In genomic region chr20:57277398-57278105, GRCh38 we compare ENCODE assay signal across 20 cellular contexts. TPM values are rescaled to one million over a fixed set of nuclear protein-coding genes. Genes with fewer than 3 reads are reported as not detected.
DNase-seq lines count a peak whose midpoint lies in the region; ATAC-seq, FAIRE-seq and TF ChIP-seq lines count a peak whose summit lies in the region.
"Had no signal": no experiment of that assay in that cellular context is flagged by ENCODE, and none has a peak within 500 bp of the region (broad histone marks: within the 10 kb centered on the region; RNA-seq: fewer than 3 reads in every experiment).

No MANE protein-coding gene starts in this region.

- H3K4me3 ChIP-seq in kidney (ENCODE audit: low read length in 2 of 2), result no peak overlapping the region
- H3K4me3 ChIP-seq in HAP-1, result no peak overlapping the region
- no peak overlapping the region for H3K4me3 ChIP-seq in psoas muscle
- H3K4me3 ChIP-seq: BLaER1 treated with 17β-estradiol and CSF1 and Interleukin-3, amounts not matched to agents 10 nM and 100 nM had no signal

- H3K9me3 ChIP-seq in kidney (ENCODE audit: control insufficient read depth in 1 of 2, low read length in 2 of 2) (no peaks in the 10 kb centered on the region), HAP-1 (no peaks in the 10 kb centered on the region), psoas muscle (no peaks in the 10 kb centered on the region)
- H3K9me3 ChIP-seq: BLaER1 treated with 17β-estradiol and CSF1 and Interleukin-3, amounts not matched to agents 10 nM and 100 nM had no signal

- no peak overlapping the region for H3K27ac Mint-ChIP-seq in WTC11
- H3K27ac Mint-ChIP-seq: CD4-positive, CD25-positive, alpha-beta regulatory T cell; HFFc6 had no signal

- DNase-seq in ELF-1 (ENCODE audit: low read depth, low spot score), result peak; percentile 58
- DNase-seq in WTC11 (ENCODE audit: low spot score), result no peak
- peak; percentile 20 for DNase-seq in kidney
- no peak for DNase-seq in HAP-1 (ENCODE audit: low spot score in 2 of 2)
- no peak for DNase-seq in psoas muscle
- no peak for DNase-seq in DMS79 (lab: John Stamatoyannopoulos, UW)
- no peak for DNase-seq in effector CD4-positive, alpha-beta T cell
- DNase-seq: ACHN; Calu3; CD4-positive, CD25-positive, alpha-beta regulatory T cell; DMS 273 treated with DMSO at 0.1 percent for 48 hours; DMS79 treated with DMSO at 0.1 percent for 48 hours; GF-D8; HFFc6; Kasumi-1 had no signal

- H3K9me3 Mint-ChIP-seq in WTC11, result no peaks in the 10 kb centered on the region
- H3K9me3 Mint-ChIP-seq: CD4-positive, CD25-positive, alpha-beta regulatory T cell; HFFc6 had no signal

- FAIRE-seq in kidney (lab: Jason Lieb, UNC), result no peak
- FAIRE-seq: GM19239, H54 had no signal

- WGBS in psoas muscle, 3 donors, result 69 to 74% (median 69%) methylated on average over 8 of the region's 8 CpGs

- H3K4me3 Mint-ChIP-seq in WTC11, result no peak overlapping the region
- H3K4me3 Mint-ChIP-seq: CD4-positive, CD25-positive, alpha-beta regulatory T cell; HFFc6 had no signal

- in situ Hi-C loops in HAP-1 (cut with MboI; ENCODE audit: low sequenced_read_pairs), result no loop called here

- no peak for ATAC-seq in WTC11
- ATAC-seq in psoas muscle, result no peak

- H3K4me1 ChIP-seq in kidney (ENCODE audit: control insufficient read depth in 1 of 2, insufficient read depth in 1 of 2, low read depth in 1 of 2, low read length in 2 of 2) (no peaks in the 10 kb centered on the region), HAP-1 (no peaks in the 10 kb centered on the region), psoas muscle (no peaks in the 10 kb centered on the region)

- intact Hi-C loops in kidney (cut with DNase I) (no loop called here), psoas muscle (cut with DNase I) (no loop called here)

- no peak overlapping the region for H3K27ac ChIP-seq in kidney (ENCODE audit: low read depth in 2 of 2, low read length in 2 of 2)
- H3K27ac ChIP-seq in psoas muscle, result no peak overlapping the region
- H3K27ac ChIP-seq: BLaER1 treated with 17β-estradiol and CSF1 and Interleukin-3, amounts not matched to agents 10 nM and 100 nM; HL-60 had no signal

- TF ChIP-seq CTCF in WTC11 (IDR thresholded peaks at IDR 0.05), result no peak
- TF ChIP-seq CTCF in kidney (IDR thresholded peaks at IDR 0.05; ENCODE audit: borderline replicate concordance, extremely low read depth, insufficient read depth), result no peak
- TF ChIP-seq CTCF in psoas muscle (IDR thresholded peaks at IDR 0.05), result no peak

- CTCF ChIA-PET in WTC11 (lab: Charles Lee), result interaction anchor here (0.9 kb wide), 1 partner anchor 55 kb away, joined by 3 read pairs; no protein-coding TSS in a partner anchor

- H3K36me3 Mint-ChIP-seq in WTC11, result no peaks in the 10 kb centered on the region
- H3K36me3 Mint-ChIP-seq: CD4-positive, CD25-positive, alpha-beta regulatory T cell had no signal

- H3K9ac ChIP-seq in kidney (ENCODE audit: low read length in 2 of 2), result no peak overlapping the region
- H3K9ac ChIP-seq: BLaER1 treated with 17β-estradiol and CSF1 and Interleukin-3, amounts not matched to agents 10 nM and 100 nM had no signal

- peaks cover 25% of the 10 kb centered on the region for H3K27me3 ChIP-seq in HAP-1 (ENCODE audit: low read depth)
- H3K27me3 ChIP-seq in psoas muscle (ENCODE audit: insufficient read depth in 3 of 3, low read length in 2 of 3), result peaks cover 0 to 25% (median 6%) of the 10 kb centered on the region in 3 donors
- H3K27me3 ChIP-seq: BLaER1 treated with 17β-estradiol and CSF1 and Interleukin-3, amounts not matched to agents 10 nM and 100 nM had no signal

- H3K27me3 Mint-ChIP-seq in WTC11 (ENCODE audit: low read depth), result no peaks in the 10 kb centered on the region

- peaks cover 10% of the 10 kb centered on the region for H3K4me1 Mint-ChIP-seq in WTC11
- H3K4me1 Mint-ChIP-seq: CD4-positive, CD25-positive, alpha-beta regulatory T cell had no signal

- H3K36me3 ChIP-seq in kidney (ENCODE audit: control insufficient read depth in 1 of 2, insufficient read depth in 2 of 2, low read length in 2 of 2) (no peaks in the 10 kb centered on the region), HAP-1 (replicated peaks) (no peaks in the 10 kb centered on the region), psoas muscle (ENCODE audit: insufficient read depth in 1 of 2, low read depth in 1 of 2) (no peaks in the 10 kb centered on the region)
- H3K36me3 ChIP-seq: BLaER1 treated with 17β-estradiol and CSF1 and Interleukin-3, amounts not matched to agents 10 nM and 100 nM had no signal

- POLR2A ChIA-PET in WTC11 (lab: Charles Lee), result no interaction called here

TF ChIP-seq in WTC11, 78 proteins besides CTCF, POLR2A, EP300 and RAD21:
- TF ChIP-seq GTF2I (CRISPR knock-in tag; conservative IDR thresholded peaks at IDR 0.05) (peak; percentile 60; the same call in 1 of the 2 replicates), HMGXB4 (CRISPR knock-in tag; IDR thresholded peaks at IDR 0.05) (no peak), CREM (CRISPR knock-in tag; IDR thresholded peaks at IDR 0.05) (no peak)

RNA-seq across cellular contexts. Expression of gene BMP7, which starts 11.1 kb away (rescaled TPM):
- total RNA-seq in WTC11 (2021) (39.1 to 40.7 TPM (median 40.0 TPM) in 3 replicates), kidney (1.6 TPM), psoas muscle (not detected)
- polyA plus RNA-seq in kidney (ENCODE audit: insufficient read depth, low read depth, low replicate concordance) (11.3 TPM), psoas muscle (under 1 TPM in 2 of 3 donors, not detected in 1; 0.03 TPM)
- total RNA-seq: Calu3; CD4-positive, CD25-positive, alpha-beta regulatory T cell; HFFc6 had no signal
- polyA plus RNA-seq: CD4-positive, CD25-positive, alpha-beta regulatory T cell had no signal

RNA-seq across cellular contexts. Expression of gene SPO11, which starts 52.1 kb away (rescaled TPM):
- total RNA-seq in WTC11 (2021) (not detected in 3 replicates), kidney (not detected), psoas muscle (not detected)
- polyA plus RNA-seq in kidney (ENCODE audit: insufficient read depth, low read depth, low replicate concordance) (not detected), psoas muscle (not detected)
- total RNA-seq: A172; Calu3; CD4-positive, CD25-positive, alpha-beta regulatory T cell; HFFc6 had no signal
- polyA plus RNA-seq: CD4-positive, CD25-positive, alpha-beta regulatory T cell had no signal

Comparison
In these comparisons a context has a peak if more than half of its experiments do, and no peak if none do; other contexts are left out.
1. DNase-seq: peak in ELF-1 (single experiment) and kidney (single experiment); none in WTC11 (single experiment), HAP-1 (0 of 2), psoas muscle (0 of 2), DMS79 (single experiment) and effector CD4-positive, alpha-beta T cell (single experiment).
2. RNA of gene BMP7, which starts 11.1 kb away (total RNA-seq): 39.1 to 40.7 TPM in WTC11; 1.6 TPM in kidney (single experiment) and not detected in psoas muscle; every median in the first group is over 10 times any median in the second.